ENCODE assay signal across 1 cellular context in the genomic region with DNA sequence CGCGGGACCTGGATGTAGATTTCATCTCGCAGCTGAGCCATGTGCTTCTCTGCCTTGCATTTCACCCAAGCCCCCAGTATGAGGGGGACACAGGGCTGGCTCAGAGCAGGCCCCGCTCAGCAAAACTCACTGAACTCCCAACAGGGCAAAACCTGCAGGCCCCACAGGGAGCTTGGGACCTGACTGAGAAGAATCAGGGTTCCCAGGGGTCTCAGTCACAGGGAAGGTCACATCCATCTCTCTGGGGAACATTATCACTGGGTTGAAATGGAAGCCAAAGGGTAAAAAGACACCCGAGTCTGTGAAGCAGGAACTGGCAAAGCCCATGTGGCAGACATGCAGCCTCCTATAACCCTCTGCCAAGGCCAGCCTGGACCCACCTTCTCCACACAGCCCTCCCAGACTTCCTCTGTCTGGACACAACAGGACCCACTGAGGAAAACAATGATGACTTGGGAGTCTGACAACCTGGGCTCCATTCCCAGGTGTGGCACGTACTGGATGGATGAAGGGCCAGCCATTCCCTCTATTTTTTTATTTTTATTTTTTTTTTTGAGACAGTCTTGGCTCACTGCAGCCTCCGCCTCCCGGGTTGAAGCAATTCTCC.
TF ChIP-seq lines count a peak whose summit lies in the region.

No MANE protein-coding gene starts in this region.

TF ChIP-seq in HepG2, 621 proteins besides CTCF, POLR2A, EP300 and RAD21:
- TF ChIP-seq, protein P1, sequence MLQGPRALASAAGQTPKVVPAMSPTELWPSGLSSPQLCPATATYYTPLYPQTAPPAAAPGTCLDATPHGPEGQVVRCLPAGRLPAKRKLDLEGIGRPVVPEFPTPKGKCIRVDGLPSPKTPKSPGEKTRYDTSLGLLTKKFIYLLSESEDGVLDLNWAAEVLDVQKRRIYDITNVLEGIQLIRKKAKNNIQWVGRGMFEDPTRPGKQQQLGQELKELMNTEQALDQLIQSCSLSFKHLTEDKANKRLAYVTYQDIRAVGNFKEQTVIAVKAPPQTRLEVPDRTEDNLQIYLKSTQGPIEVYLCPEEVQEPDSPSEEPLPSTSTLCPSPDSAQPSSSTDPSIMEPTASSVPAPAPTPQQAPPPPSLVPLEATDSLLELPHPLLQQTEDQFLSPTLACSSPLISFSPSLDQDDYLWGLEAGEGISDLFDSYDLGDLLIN (CRISPR knock-in tag; IDR thresholded peaks at IDR 0.05; ENCODE audit: borderline replicate concordance) = no peak
- TF ChIP-seq ZNF543 (CRISPR knock-in tag; IDR thresholded peaks at IDR 0.05) (no peak), ZKSCAN1 (IDR thresholded peaks at IDR 0.05; ENCODE audit: low read length) (no peak), ZNF326 (CRISPR knock-in tag; IDR thresholded peaks at IDR 0.05; ENCODE audit: borderline replicate concordance) (no peak), ZNF761 (CRISPR knock-in tag; conservative IDR thresholded peaks at IDR 0.05) (no peak), ZBTB43 (CRISPR knock-in tag; conservative IDR thresholded peaks at IDR 0.05) (no peak), MBD4 (IDR thresholded peaks at IDR 0.05; ENCODE audit: borderline replicate concordance, low read length) (no peak), ZNF460 (CRISPR knock-in tag; IDR thresholded peaks at IDR 0.05; ENCODE audit: borderline replicate concordance) (no peak), KLF11 (CRISPR knock-in tag; IDR thresholded peaks at IDR 0.05) (no peak), MTF2 (CRISPR knock-in tag; IDR thresholded peaks at IDR 0.05; ENCODE audit: borderline replicate concordance) (no peak), XBP1 (CRISPR knock-in tag; IDR thresholded peaks at IDR 0.05) (no peak), PTBP1 (IDR thresholded peaks at IDR 0.05; ENCODE audit: low read depth, low read length, poor library complexity, severe bottlenecking) (no peak), CBFB (CRISPR knock-in tag; IDR thresholded peaks at IDR 0.05) (no peak), NFRKB (IDR thresholded peaks at IDR 0.05) (no peak), TMF1 (CRISPR knock-in tag; IDR thresholded peaks at IDR 0.05; ENCODE audit: low read depth) (no peak), HMGA1 (CRISPR knock-in tag; conservative IDR thresholded peaks at IDR 0.05) (no peak)
- TF ChIP-seq, protein P2, sequence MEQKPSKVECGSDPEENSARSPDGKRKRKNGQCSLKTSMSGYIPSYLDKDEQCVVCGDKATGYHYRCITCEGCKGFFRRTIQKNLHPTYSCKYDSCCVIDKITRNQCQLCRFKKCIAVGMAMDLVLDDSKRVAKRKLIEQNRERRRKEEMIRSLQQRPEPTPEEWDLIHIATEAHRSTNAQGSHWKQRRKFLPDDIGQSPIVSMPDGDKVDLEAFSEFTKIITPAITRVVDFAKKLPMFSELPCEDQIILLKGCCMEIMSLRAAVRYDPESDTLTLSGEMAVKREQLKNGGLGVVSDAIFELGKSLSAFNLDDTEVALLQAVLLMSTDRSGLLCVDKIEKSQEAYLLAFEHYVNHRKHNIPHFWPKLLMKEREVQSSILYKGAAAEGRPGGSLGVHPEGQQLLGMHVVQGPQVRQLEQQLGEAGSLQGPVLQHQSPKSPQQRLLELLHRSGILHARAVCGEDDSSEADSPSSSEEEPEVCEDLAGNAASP (CRISPR knock-in tag; IDR thresholded peaks at IDR 0.05; ENCODE audit: borderline replicate concordance) = no peak
TF ChIP-seq in HepG2: peak in this region for 0.
